Comparison of ENCODE assay signal across 22 cellular contexts in the genomic region with DNA sequence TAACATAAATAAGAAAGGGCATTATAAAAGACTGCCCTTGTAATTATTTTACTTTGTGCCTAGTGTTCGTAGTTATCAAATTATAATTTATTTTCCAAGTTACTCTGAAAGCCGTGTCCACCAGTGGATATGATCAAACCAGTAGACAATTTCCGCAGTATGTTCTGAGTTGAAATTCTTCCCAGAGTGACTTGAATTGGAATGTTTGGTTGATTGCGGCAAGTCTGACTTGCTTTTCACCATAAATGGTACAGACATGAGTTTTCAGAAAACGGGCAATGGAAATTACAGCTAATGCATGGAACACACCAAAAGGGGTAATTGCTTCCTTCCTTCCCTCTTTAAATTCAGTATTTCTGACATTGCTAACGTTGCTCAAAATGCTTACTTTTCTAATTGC. TPM values are rescaled to one million over a fixed set of nuclear protein-coding genes. Genes with fewer than 3 reads are reported as not detected.
DNase-seq lines count a peak whose midpoint lies in the region; ATAC-seq and TF ChIP-seq lines count a peak whose summit lies in the region.
"Had no signal": no experiment of that assay in that cellular context is flagged by ENCODE, and none has a peak within 500 bp of the region (broad histone marks: within the 10 kb centered on the region; RNA-seq: fewer than 3 reads in every experiment).

No MANE protein-coding gene starts in this region.

- intact Hi-C loops in posterior cingulate gyrus (cut with DNase I): no loop called here

- no peak for ATAC-seq in SK-N-SH treated with all-trans-retinoic acid at 6 μM for 48 hours

- DNase-seq in AG09319 (ENCODE audit: extremely low read depth, low read depth) (peak; percentile 8), amniotic stem cell (lab: John Stamatoyannopoulos, UW) (peak; percentile 24), dermis microvascular lymphatic vessel endothelial cell (ENCODE audit: low read depth in 2 of 2) (peak; percentile 72 to 82), iris pigment epithelial cell (ENCODE audit: low read depth) (peak; percentile 7), NCI-H2196 (lab: John Stamatoyannopoulos, UW; ENCODE audit: unreplicated experiment) (no peak), posterior cingulate gyrus (no peak)
- DNase-seq in activated CD4-positive, alpha-beta T cell treated with anti-CD3 and anti-CD28 coated beads, Interleukin-2, amount 50 U/mL, for 4 hours: no peak
- DNase-seq: 8988T; ACHN; GM23248; H7; IMR-90; KG1; MM.1S; NCI-H2029; NCI-H446 treated with DMSO at 0.1 percent for 48 hours; NCI-H526; NCI-H82; NK-92 treated with Interleukin-12 subunit alpha and Interleukin-12 subunit beta, amount 100 ng/mL, for 24 hours; Right ventricle myocardium superior; RPMI8226 had no signal

- no peak for TF ChIP-seq CTCF in AG09319 (IDR thresholded peaks at IDR 0.05; ENCODE audit: low read depth, low read length)

TF ChIP-seq in SK-N-SH treated with all-trans-retinoic acid at 6 μM for 48 hours, 23 proteins besides CTCF, POLR2A, EP300 and RAD21:
- TF ChIP-seq TCF4 (CRISPR knock-in tag; IDR thresholded peaks at IDR 0.05; ENCODE audit: borderline replicate concordance) (no peak), ESRRG (CRISPR knock-in tag; IDR thresholded peaks at IDR 0.05) (no peak), ZC3H10 (CRISPR knock-in tag; IDR thresholded peaks at IDR 0.05) (no peak), ZNF70 (CRISPR knock-in tag; IDR thresholded peaks at IDR 0.05) (no peak), ZFP30 (CRISPR knock-in tag; IDR thresholded peaks at IDR 0.05) (no peak), ISL1 (CRISPR knock-in tag; IDR thresholded peaks at IDR 0.05) (no peak), SNAI2 (CRISPR knock-in tag; IDR thresholded peaks at IDR 0.05) (no peak), CSDC2 (CRISPR knock-in tag; IDR thresholded peaks at IDR 0.05) (no peak), BACH2 (CRISPR knock-in tag; IDR thresholded peaks at IDR 0.05; ENCODE audit: borderline replicate concordance) (no peak), ZNF8 (CRISPR knock-in tag; IDR thresholded peaks at IDR 0.05) (no peak), ARNTL (CRISPR knock-in tag; IDR thresholded peaks at IDR 0.05; ENCODE audit: borderline replicate concordance, low read depth) (no peak), ZFP3 (CRISPR knock-in tag; IDR thresholded peaks at IDR 0.05) (no peak), RARB (CRISPR knock-in tag; IDR thresholded peaks at IDR 0.05) (no peak), ZNF565 (CRISPR knock-in tag; conservative IDR thresholded peaks at IDR 0.05; ENCODE audit: low read depth) (no peak), GLIS3 (CRISPR knock-in tag; IDR thresholded peaks at IDR 0.05) (no peak)
- TF ChIP-seq, protein P1, sequence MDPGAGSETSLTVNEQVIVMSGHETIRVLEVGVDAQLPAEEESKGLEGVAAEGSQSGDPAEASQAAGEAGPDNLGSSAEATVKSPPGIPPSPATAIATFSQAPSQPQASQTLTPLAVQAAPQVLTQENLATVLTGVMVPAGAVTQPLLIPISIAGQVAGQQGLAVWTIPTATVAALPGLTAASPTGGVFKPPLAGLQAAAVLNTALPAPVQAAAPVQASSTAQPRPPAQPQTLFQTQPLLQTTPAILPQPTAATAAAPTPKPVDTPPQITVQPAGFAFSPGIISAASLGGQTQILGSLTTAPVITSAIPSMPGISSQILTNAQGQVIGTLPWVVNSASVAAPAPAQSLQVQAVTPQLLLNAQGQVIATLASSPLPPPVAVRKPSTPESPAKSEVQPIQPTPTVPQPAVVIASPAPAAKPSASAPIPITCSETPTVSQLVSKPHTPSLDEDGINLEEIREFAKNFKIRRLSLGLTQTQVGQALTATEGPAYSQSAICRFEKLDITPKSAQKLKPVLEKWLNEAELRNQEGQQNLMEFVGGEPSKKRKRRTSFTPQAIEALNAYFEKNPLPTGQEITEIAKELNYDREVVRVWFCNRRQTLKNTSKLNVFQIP (CRISPR knock-in tag; IDR thresholded peaks at IDR 0.05; ENCODE audit: borderline replicate concordance, low read depth): no peak
- TF ChIP-seq, protein P2, sequence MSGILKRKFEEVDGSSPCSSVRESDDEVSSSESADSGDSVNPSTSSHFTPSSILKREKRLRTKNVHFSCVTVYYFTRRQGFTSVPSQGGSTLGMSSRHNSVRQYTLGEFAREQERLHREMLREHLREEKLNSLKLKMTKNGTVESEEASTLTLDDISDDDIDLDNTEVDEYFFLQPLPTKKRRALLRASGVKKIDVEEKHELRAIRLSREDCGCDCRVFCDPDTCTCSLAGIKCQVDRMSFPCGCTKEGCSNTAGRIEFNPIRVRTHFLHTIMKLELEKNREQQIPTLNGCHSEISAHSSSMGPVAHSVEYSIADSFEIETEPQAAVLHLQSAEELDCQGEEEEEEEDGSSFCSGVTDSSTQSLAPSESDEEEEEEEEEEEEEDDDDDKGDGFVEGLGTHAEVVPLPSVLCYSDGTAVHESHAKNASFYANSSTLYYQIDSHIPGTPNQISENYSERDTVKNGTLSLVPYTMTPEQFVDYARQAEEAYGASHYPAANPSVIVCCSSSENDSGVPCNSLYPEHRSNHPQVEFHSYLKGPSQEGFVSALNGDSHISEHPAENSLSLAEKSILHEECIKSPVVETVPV (CRISPR knock-in tag; IDR thresholded peaks at IDR 0.05): no peak
- TF ChIP-seq, protein P3, sequence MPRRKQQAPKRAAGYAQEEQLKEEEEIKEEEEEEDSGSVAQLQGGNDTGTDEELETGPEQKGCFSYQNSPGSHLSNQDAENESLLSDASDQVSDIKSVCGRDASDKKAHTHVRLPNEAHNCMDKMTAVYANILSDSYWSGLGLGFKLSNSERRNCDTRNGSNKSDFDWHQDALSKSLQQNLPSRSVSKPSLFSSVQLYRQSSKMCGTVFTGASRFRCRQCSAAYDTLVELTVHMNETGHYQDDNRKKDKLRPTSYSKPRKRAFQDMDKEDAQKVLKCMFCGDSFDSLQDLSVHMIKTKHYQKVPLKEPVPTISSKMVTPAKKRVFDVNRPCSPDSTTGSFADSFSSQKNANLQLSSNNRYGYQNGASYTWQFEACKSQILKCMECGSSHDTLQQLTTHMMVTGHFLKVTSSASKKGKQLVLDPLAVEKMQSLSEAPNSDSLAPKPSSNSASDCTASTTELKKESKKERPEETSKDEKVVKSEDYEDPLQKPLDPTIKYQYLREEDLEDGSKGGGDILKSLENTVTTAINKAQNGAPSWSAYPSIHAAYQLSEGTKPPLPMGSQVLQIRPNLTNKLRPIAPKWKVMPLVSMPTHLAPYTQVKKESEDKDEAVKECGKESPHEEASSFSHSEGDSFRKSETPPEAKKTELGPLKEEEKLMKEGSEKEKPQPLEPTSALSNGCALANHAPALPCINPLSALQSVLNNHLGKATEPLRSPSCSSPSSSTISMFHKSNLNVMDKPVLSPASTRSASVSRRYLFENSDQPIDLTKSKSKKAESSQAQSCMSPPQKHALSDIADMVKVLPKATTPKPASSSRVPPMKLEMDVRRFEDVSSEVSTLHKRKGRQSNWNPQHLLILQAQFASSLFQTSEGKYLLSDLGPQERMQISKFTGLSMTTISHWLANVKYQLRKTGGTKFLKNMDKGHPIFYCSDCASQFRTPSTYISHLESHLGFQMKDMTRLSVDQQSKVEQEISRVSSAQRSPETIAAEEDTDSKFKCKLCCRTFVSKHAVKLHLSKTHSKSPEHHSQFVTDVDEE (CRISPR knock-in tag; IDR thresholded peaks at IDR 0.05): no peak
- TF ChIP-seq, protein P4, sequence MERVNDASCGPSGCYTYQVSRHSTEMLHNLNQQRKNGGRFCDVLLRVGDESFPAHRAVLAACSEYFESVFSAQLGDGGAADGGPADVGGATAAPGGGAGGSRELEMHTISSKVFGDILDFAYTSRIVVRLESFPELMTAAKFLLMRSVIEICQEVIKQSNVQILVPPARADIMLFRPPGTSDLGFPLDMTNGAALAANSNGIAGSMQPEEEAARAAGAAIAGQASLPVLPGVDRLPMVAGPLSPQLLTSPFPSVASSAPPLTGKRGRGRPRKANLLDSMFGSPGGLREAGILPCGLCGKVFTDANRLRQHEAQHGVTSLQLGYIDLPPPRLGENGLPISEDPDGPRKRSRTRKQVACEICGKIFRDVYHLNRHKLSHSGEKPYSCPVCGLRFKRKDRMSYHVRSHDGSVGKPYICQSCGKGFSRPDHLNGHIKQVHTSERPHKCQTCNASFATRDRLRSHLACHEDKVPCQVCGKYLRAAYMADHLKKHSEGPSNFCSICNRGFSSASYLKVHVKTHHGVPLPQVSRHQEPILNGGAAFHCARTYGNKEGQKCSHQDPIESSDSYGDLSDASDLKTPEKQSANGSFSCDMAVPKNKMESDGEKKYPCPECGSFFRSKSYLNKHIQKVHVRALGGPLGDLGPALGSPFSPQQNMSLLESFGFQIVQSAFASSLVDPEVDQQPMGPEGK (CRISPR knock-in tag; IDR thresholded peaks at IDR 0.05; ENCODE audit: borderline replicate concordance): no peak
TF ChIP-seq in SK-N-SH treated with all-trans-retinoic acid at 6 μM for 48 hours: peak in this region for 0.

RNA-seq across cellular contexts. Expression of gene CHSY3, which starts 56.6 kb away (rescaled TPM):
- 3.0 and 3.4 TPM in 2 replicates for total RNA-seq in dermis microvascular lymphatic vessel endothelial cell

Comparison
In these comparisons a context has a peak if more than half of its experiments do, and no peak if none do; other contexts are left out.
1. DNase-seq: peak in AG09319 (single experiment), amniotic stem cell (single experiment), dermis microvascular lymphatic vessel endothelial cell (2 of 2) and iris pigment epithelial cell (single experiment); none in activated CD4-positive, alpha-beta T cell treated with anti-CD3 and anti-CD28 coated beads, Interleukin-2, amount 50 U/mL, for 4 hours (0 of 2), NCI-H2196 (single experiment) and posterior cingulate gyrus (0 of 10).